In genomic region chr3:184315506-184315867, GRCh38 we compare ENCODE assay signal across 9 cellular contexts. TPM values are rescaled to one million over a fixed set of nuclear protein-coding genes. Genes with fewer than 3 reads are reported as not detected.
A peak's percentile ranks its signal among the peaks of the same experiment; 100 is the strongest.
DNase-seq lines count a peak whose midpoint lies in the region; ATAC-seq and TF ChIP-seq lines count a peak whose summit lies in the region.
"Had no signal": no experiment of that assay in that cellular context is flagged by ENCODE, and none has a peak within 500 bp of the region (broad histone marks: within the 10 kb centered on the region; RNA-seq: fewer than 3 reads in every experiment).

No MANE protein-coding gene starts in this region.

- no peaks in the 10 kb centered on the region for H3K27me3 Mint-ChIP-seq in activated T-helper 1 cell treated with anti-CD3 and anti-CD28 coated beads, Interleukin-12 subunit alpha, Interleukin-12 subunit beta, Interleukin-2, Interleukin-4 antibody, amounts not matched to agents 30 ng/mL and 10 ng/mL and 1 ng/mL, durations not matched to agents 14 hours and 24 hours and 36 hours (ENCODE audit: insufficient read depth)
- peaks cover 2 to 19% (median 4%) of the 10 kb centered on the region in 3 donors for H3K27me3 Mint-ChIP-seq in immature natural killer cell (ENCODE audit: low read depth in 3 of 3)

- H3K27ac Mint-ChIP-seq in activated T-helper 1 cell treated with anti-CD3 and anti-CD28 coated beads, Interleukin-12 subunit alpha, Interleukin-12 subunit beta, Interleukin-2, Interleukin-4 antibody, amounts not matched to agents 30 ng/mL and 10 ng/mL and 1 ng/mL, durations not matched to agents 14 hours and 24 hours and 36 hours: peak overlapping the region; percentile 87
- peak overlapping the region; percentile 70 to 95 (median 84) for H3K27ac Mint-ChIP-seq in immature natural killer cell

- TF ChIP-seq POLR2A in testis (IDR thresholded peaks at IDR 0.05): no peak

- TF ChIP-seq CTCF in testis (IDR thresholded peaks at IDR 0.05): no peak

- H3K4me1 ChIP-seq in ES-I3 (ENCODE audit: insufficient read depth, low read length) (peaks cover 20% of the 10 kb centered on the region), testis (peaks cover 41% of the 10 kb centered on the region)

- intact Hi-C loops in activated T-helper 1 cell treated with anti-CD3 and anti-CD28 coated beads, Interleukin-12 subunit alpha, Interleukin-12 subunit beta, Interleukin-2, Interleukin-4 antibody, amounts not matched to agents 30 ng/mL and 10 ng/mL and 1 ng/mL, durations not matched to agents 14 hours and 24 hours and 36 hours (cut with micrococcal nuclease): no loop called here
- intact Hi-C loops in testis (cut with DNase I; ENCODE audit: low total_unique reads): loop anchor here (10.0 kb wide), 1 partner anchor 49 kb away; the partner anchor contains the start of genes CLCN2 and POLR2H

- ATAC-seq in HG02642 (IDR thresholded peaks at IDR 0.05; ENCODE audit: poor library complexity, unreplicated experiment) (peak; percentile 1), GM18520 (IDR thresholded peaks at IDR 0.05; ENCODE audit: unreplicated experiment) (no peak)

- peak overlapping the region; percentile 83 for H3K4me3 Mint-ChIP-seq in activated T-helper 1 cell treated with anti-CD3 and anti-CD28 coated beads, Interleukin-12 subunit alpha, Interleukin-12 subunit beta, Interleukin-2, Interleukin-4 antibody, amounts not matched to agents 30 ng/mL and 10 ng/mL and 1 ng/mL, durations not matched to agents 14 hours and 24 hours and 36 hours
- peak overlapping the region; percentile 67 to 87 (median 84) for H3K4me3 Mint-ChIP-seq in immature natural killer cell

- H3K4me3 ChIP-seq in testis: peak overlapping the region; percentile 82 to 85

- peaks cover 29% of the 10 kb centered on the region for H3K36me3 Mint-ChIP-seq in activated T-helper 1 cell treated with anti-CD3 and anti-CD28 coated beads, Interleukin-12 subunit alpha, Interleukin-12 subunit beta, Interleukin-2, Interleukin-4 antibody, amounts not matched to agents 30 ng/mL and 10 ng/mL and 1 ng/mL, durations not matched to agents 14 hours and 24 hours and 36 hours (ENCODE audit: low read depth)
- H3K36me3 Mint-ChIP-seq in immature natural killer cell: peaks cover 0 to 10% (median 7%) of the 10 kb centered on the region in 3 donors

- no peaks in the 10 kb centered on the region for H3K9me3 Mint-ChIP-seq in activated T-helper 1 cell treated with anti-CD3 and anti-CD28 coated beads, Interleukin-12 subunit alpha, Interleukin-12 subunit beta, Interleukin-2, Interleukin-4 antibody, amounts not matched to agents 30 ng/mL and 10 ng/mL and 1 ng/mL, durations not matched to agents 14 hours and 24 hours and 36 hours
- no peaks in the 10 kb centered on the region for H3K9me3 Mint-ChIP-seq in immature natural killer cell

- peaks cover 29% of the 10 kb centered on the region for H3K4me1 Mint-ChIP-seq in activated T-helper 1 cell treated with anti-CD3 and anti-CD28 coated beads, Interleukin-12 subunit alpha, Interleukin-12 subunit beta, Interleukin-2, Interleukin-4 antibody, amounts not matched to agents 30 ng/mL and 10 ng/mL and 1 ng/mL, durations not matched to agents 14 hours and 24 hours and 36 hours (ENCODE audit: low read depth)
- peaks cover 35 to 43% of the 10 kb centered on the region in 2 donors for H3K4me1 Mint-ChIP-seq in immature natural killer cell

- no peaks in the 10 kb centered on the region for H3K27me3 ChIP-seq in testis

- no peak for DNase-seq in activated T-helper 1 cell treated with anti-CD3 and anti-CD28 coated beads, Interleukin-12 subunit alpha, Interleukin-12 subunit beta, Interleukin-2, Interleukin-4 antibody, amounts not matched to agents 30 ng/mL and 10 ng/mL and 1 ng/mL, durations not matched to agents 14 hours and 24 hours and 36 hours (ENCODE audit: low spot score)
- DNase-seq in immature natural killer cell: no peak
- DNase-seq in testis: no peak
- DNase-seq in activated gamma-delta T cell (lab: John Stamatoyannopoulos, UW): no peak
- no peak for DNase-seq in NCI-H524 treated with DMSO at 0.1 percent for 48 hours (lab: John Stamatoyannopoulos, UW)

- H3K9me3 ChIP-seq in ES-I3 (ENCODE audit: control insufficient read depth, insufficient read depth, low read length) (no peaks in the 10 kb centered on the region), testis (no peaks in the 10 kb centered on the region)

- H3K27ac ChIP-seq in testis: peak overlapping the region; percentile 94 to 98

- H3K9ac ChIP-seq in ES-I3 (ENCODE audit: low read depth, low read length): peak overlapping the region; percentile 84

- H3K36me3 ChIP-seq in ES-I3 (ENCODE audit: insufficient read depth, low read length): peaks cover 31% of the 10 kb centered on the region
- H3K36me3 ChIP-seq in testis (ENCODE audit: low read depth, missing control alignments): no peaks in the 10 kb centered on the region

- WGBS in testis, 2 donors: 2% methylated on average over 9 of the region's 9 CpGs; no CpG with 5 or more reads in 1 of the 2 donors

RNA-seq across cellular contexts. Expression of gene EIF4G1, which starts 1.1 kb away (rescaled TPM):
- total RNA-seq in activated T-helper 1 cell treated with anti-CD3 and anti-CD28 coated beads, Interleukin-12 subunit alpha, Interleukin-12 subunit beta, Interleukin-2, Interleukin-4 antibody, amounts not matched to agents 30 ng/mL and 10 ng/mL and 1 ng/mL, durations not matched to agents 14 hours and 24 hours and 36 hours: 657 and 706 TPM in 2 replicates
- 10 to 100 TPM in 2 of 3 donors, 1 to 10 TPM in 1; 6.4 to 55.9 (median 13.4) TPM for polyA plus RNA-seq in immature natural killer cell
- total RNA-seq in testis: 100 to 1,000 TPM; 295 TPM
- 255 TPM for polyA plus RNA-seq in testis (ENCODE audit: insufficient read depth, low read depth, low replicate concordance)

RNA-seq across cellular contexts. Expression of gene PSMD2, which starts 16.4 kb away (rescaled TPM):
- total RNA-seq in activated T-helper 1 cell treated with anti-CD3 and anti-CD28 coated beads, Interleukin-12 subunit alpha, Interleukin-12 subunit beta, Interleukin-2, Interleukin-4 antibody, amounts not matched to agents 30 ng/mL and 10 ng/mL and 1 ng/mL, durations not matched to agents 14 hours and 24 hours and 36 hours: 251 and 255 TPM in 2 replicates
- polyA plus RNA-seq in immature natural killer cell (100 to 1,000 TPM; 169 to 295 (median 250) TPM), testis (ENCODE audit: insufficient read depth, low read depth, low replicate concordance) (379 TPM)
- total RNA-seq in testis: 100 to 1,000 TPM; 289 to 339 TPM

RNA-seq across cellular contexts. Expression of gene FAM131A, which starts 21.9 kb away (rescaled TPM):
- 7.5 and 9.2 TPM in 2 replicates for total RNA-seq in activated T-helper 1 cell treated with anti-CD3 and anti-CD28 coated beads, Interleukin-12 subunit alpha, Interleukin-12 subunit beta, Interleukin-2, Interleukin-4 antibody, amounts not matched to agents 30 ng/mL and 10 ng/mL and 1 ng/mL, durations not matched to agents 14 hours and 24 hours and 36 hours
- polyA plus RNA-seq in immature natural killer cell (1 to 10 TPM; 2.4 to 3.0 (median 2.8) TPM), testis (ENCODE audit: insufficient read depth, low read depth, low replicate concordance) (28.1 TPM)
- total RNA-seq in testis: 10 to 100 TPM; 75.9 to 77.2 TPM

RNA-seq across cellular contexts. Expression of gene ECE2, which starts 39.7 kb away (rescaled TPM):
- not detected in 2 replicates for total RNA-seq in activated T-helper 1 cell treated with anti-CD3 and anti-CD28 coated beads, Interleukin-12 subunit alpha, Interleukin-12 subunit beta, Interleukin-2, Interleukin-4 antibody, amounts not matched to agents 30 ng/mL and 10 ng/mL and 1 ng/mL, durations not matched to agents 14 hours and 24 hours and 36 hours
- polyA plus RNA-seq in immature natural killer cell (not detected), testis (ENCODE audit: insufficient read depth, low read depth, low replicate concordance) (1.1 TPM)
- total RNA-seq in testis: 1 to 10 TPM; 1.4 TPM
- total RNA-seq: RPMI7951 had no signal

RNA-seq across cellular contexts. Expression of gene CLCN2, which starts 45.9 kb away (rescaled TPM):
- total RNA-seq in activated T-helper 1 cell treated with anti-CD3 and anti-CD28 coated beads, Interleukin-12 subunit alpha, Interleukin-12 subunit beta, Interleukin-2, Interleukin-4 antibody, amounts not matched to agents 30 ng/mL and 10 ng/mL and 1 ng/mL, durations not matched to agents 14 hours and 24 hours and 36 hours: 5.2 and 6.6 TPM in 2 replicates
- polyA plus RNA-seq in immature natural killer cell (under 1 TPM in 2 of 3 donors, not detected in 1; 0.57 to 0.76 TPM), testis (ENCODE audit: insufficient read depth, low read depth, low replicate concordance) (46.7 TPM)
- total RNA-seq in testis: 100 to 1,000 TPM in 1 of 2 donors, 10 to 100 TPM in 1; 98.2 to 118 TPM
